Comparison of ENCODE assay signal across 34 cellular contexts in the genomic region with DNA sequence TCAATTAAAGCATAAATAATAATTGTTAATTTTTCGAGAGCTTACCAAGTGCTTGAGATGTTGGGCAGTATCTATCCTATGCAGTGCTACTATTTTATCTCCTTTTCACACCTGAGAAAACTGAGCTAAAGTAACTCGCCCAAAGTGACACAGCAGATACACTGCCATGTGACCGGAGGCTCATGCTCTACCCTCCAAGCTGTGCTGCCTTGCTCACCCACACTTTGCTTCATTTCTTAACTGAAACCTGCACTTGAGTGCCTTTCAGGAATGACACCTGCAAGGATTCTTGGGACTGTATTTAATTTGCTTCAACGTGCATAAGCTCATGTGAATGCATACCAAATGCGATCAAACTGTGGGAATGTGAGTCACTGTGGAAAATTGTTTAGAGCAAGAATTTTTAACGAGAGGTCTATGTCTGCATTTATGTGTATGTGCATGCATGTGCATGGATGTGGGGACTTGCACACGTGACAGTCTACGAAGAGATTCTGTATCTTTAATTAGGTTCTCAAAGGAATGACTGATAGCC.
"Had no signal": no experiment of that assay in that cellular context is flagged by ENCODE, and none has a peak within 500 bp of the region (broad histone marks: within the 10 kb centered on the region; RNA-seq: fewer than 3 reads in every experiment).

No MANE protein-coding gene starts in this region.

- H3K27ac ChIP-seq: brain microvascular endothelial cell, Peyer's patch, VCaP had no signal

- DNase-seq: activated B cell treated with CpG ODN at 0.5 μM for 24 hours; activated CD4-positive, alpha-beta T cell treated with anti-CD3 and anti-CD28 coated beads for 48 hours; activated CD4-positive, alpha-beta T cell treated with anti-CD3 and anti-CD28 coated beads, Interleukin-2, amount 50 U/mL, for 4 hours; activated CD4-positive, CD25-positive, alpha-beta regulatory T cell treated with anti-CD3 and anti-CD28 coated beads, Interleukin-2, amount 50 U/mL, for 72 hours; activated CD8-positive, alpha-beta memory T cell treated with anti-CD3 and anti-CD28 coated beads, Interleukin-2, amount 50 U/mL, for 4 hours; activated CD8-positive, alpha-beta T cell treated with anti-CD3 and anti-CD28 coated beads, Interleukin-2, amount 10 ng/mL, durations not matched to agents 7 days and 5 days; activated gamma-delta T cell treated with Interleukin-2 at 50 U/mL for 16 hours; activated naive CD4-positive, alpha-beta T cell treated with anti-CD3 and anti-CD28 coated beads, Interleukin-2, amount 10 ng/mL, durations not matched to agents 7 days and 5 days; activated naive CD8-positive, alpha-beta T cell treated with anti-CD3 and anti-CD28 coated beads, Interleukin-2, amount 50 U/mL, for 24 hours; activated T-cell treated with anti-CD3 and anti-CD28 coated beads for 4 hours; activated T-cell treated with anti-CD3 and anti-CD28 coated beads, Interleukin-2, amount 50 U/mL, for 4 hours; aorta; brain microvascular endothelial cell; NCI-H1048; NCI-H1105 treated with DMSO at 0.1 percent for 48 hours; NCI-H1436; NCI-H1694; NCI-H1930; NCI-H2081 treated with DMSO at 0.1 percent for 48 hours; NCI-H345; NCI-H524 treated with DMSO at 0.1 percent for 48 hours; NK-92 treated with Interleukin-12 subunit alpha and Interleukin-12 subunit beta, amount 100 ng/mL, for 24 hours; PC-3; Peyer's patch; RPMI8226; SIG-M5; T-cell; T-helper 2 cell; T-helper 9 cell had no signal

- H3K4me1 Mint-ChIP-seq: activated B cell treated with CpG ODN at 0.5 μM for 24 hours; activated naive CD4-positive, alpha-beta T cell treated with anti-CD3 and anti-CD28 coated beads, Interleukin-2, amount 10 ng/mL, durations not matched to agents 7 days and 5 days; activated naive CD8-positive, alpha-beta T cell treated with anti-CD3 and anti-CD28 coated beads, Interleukin-2, amount 50 U/mL, for 24 hours; central memory CD8-positive, alpha-beta T cell; T-cell had no signal

- H3K27me3 ChIP-seq: brain microvascular endothelial cell, Peyer's patch had no signal

- H3K4me3 Mint-ChIP-seq: activated B cell treated with CpG ODN at 0.5 μM for 24 hours; activated CD8-positive, alpha-beta T cell treated with anti-CD3 and anti-CD28 coated beads, Interleukin-2, amount 10 ng/mL, durations not matched to agents 7 days and 5 days; activated naive CD4-positive, alpha-beta T cell treated with anti-CD3 and anti-CD28 coated beads, Interleukin-2, amount 10 ng/mL, durations not matched to agents 7 days and 5 days; activated naive CD8-positive, alpha-beta T cell; activated naive CD8-positive, alpha-beta T cell treated with anti-CD3 and anti-CD28 coated beads, Interleukin-2, amount 50 U/mL, for 24 hours; activated T-cell treated with anti-CD3 and anti-CD28 coated beads, Interleukin-2, amount 50 U/mL, for 4 hours; activated T-helper 1 cell treated with anti-CD3 and anti-CD28 coated beads, Interleukin-12 subunit alpha, Interleukin-12 subunit beta, Interleukin-2, Interleukin-4 antibody, amounts not matched to agents 30 ng/mL and 10 ng/mL and 1 ng/mL, durations not matched to agents 14 hours and 24 hours and 36 hours; central memory CD8-positive, alpha-beta T cell; T-cell had no signal

- H3K36me3 ChIP-seq: brain microvascular endothelial cell, Peyer's patch had no signal

- H3K27ac Mint-ChIP-seq: activated B cell treated with CpG ODN at 0.5 μM for 24 hours; activated CD8-positive, alpha-beta T cell treated with anti-CD3 and anti-CD28 coated beads, Interleukin-2, amount 10 ng/mL, durations not matched to agents 7 days and 5 days; activated naive CD4-positive, alpha-beta T cell treated with anti-CD3 and anti-CD28 coated beads, Interleukin-2, amount 10 ng/mL, durations not matched to agents 7 days and 5 days; activated naive CD8-positive, alpha-beta T cell; activated naive CD8-positive, alpha-beta T cell treated with anti-CD3 and anti-CD28 coated beads, Interleukin-2, amount 50 U/mL, for 24 hours; activated T-helper 1 cell treated with anti-CD3 and anti-CD28 coated beads, Interleukin-12 subunit alpha, Interleukin-12 subunit beta, Interleukin-2, Interleukin-4 antibody, amounts not matched to agents 30 ng/mL and 10 ng/mL and 1 ng/mL, durations not matched to agents 14 hours and 24 hours and 36 hours; T-cell had no signal

- H3K36me3 Mint-ChIP-seq: activated naive CD4-positive, alpha-beta T cell treated with anti-CD3 and anti-CD28 coated beads, Interleukin-2, amount 10 ng/mL, durations not matched to agents 7 days and 5 days; activated naive CD8-positive, alpha-beta T cell; T-cell had no signal

- H3K9me3 Mint-ChIP-seq: activated B cell treated with CpG ODN at 0.5 μM for 24 hours; activated naive CD4-positive, alpha-beta T cell treated with anti-CD3 and anti-CD28 coated beads, Interleukin-2, amount 10 ng/mL, durations not matched to agents 7 days and 5 days had no signal

- H3K9me3 ChIP-seq: Peyer's patch had no signal

- ATAC-seq: activated CD8-positive, alpha-beta T cell treated with anti-CD3 and anti-CD28 coated beads, Interleukin-2, amount 10 ng/mL, durations not matched to agents 7 days and 5 days; activated naive CD8-positive, alpha-beta T cell treated with anti-CD3 and anti-CD28 coated beads, Interleukin-2, amount 50 U/mL, for 24 hours; activated T-cell treated with anti-CD3 and anti-CD28 coated beads, Interleukin-2, amount 50 U/mL, for 4 hours; PC-3; SK-N-SH treated with all-trans-retinoic acid at 6 μM for 48 hours; T-cell had no signal

- H3K27me3 Mint-ChIP-seq: activated naive CD4-positive, alpha-beta T cell treated with anti-CD3 and anti-CD28 coated beads, Interleukin-2, amount 10 ng/mL, durations not matched to agents 7 days and 5 days had no signal

- H3K4me1 ChIP-seq: Peyer's patch had no signal

- H3K4me3 ChIP-seq: Peyer's patch had no signal
